In genomic region chr15:63480441-63480821, GRCh38 we compare ENCODE assay signal across 15 cellular contexts. TPM values are rescaled to one million over a fixed set of nuclear protein-coding genes. Genes with fewer than 3 reads are reported as not detected.
DNase-seq lines count a peak whose midpoint lies in the region; ATAC-seq and TF ChIP-seq lines count a peak whose summit lies in the region.
"Had no signal": no experiment of that assay in that cellular context is flagged by ENCODE, and none has a peak within 500 bp of the region (broad histone marks: within the 10 kb centered on the region; RNA-seq: fewer than 3 reads in every experiment).

No MANE protein-coding gene starts in this region.

- peak overlapping the region; percentile 45 for H3K27ac ChIP-seq in osteoblast (ENCODE audit: low read depth, low read length)
- H3K27ac ChIP-seq: cardiac muscle cell, pancreas, SJCRH30, upper lobe of right lung, WERI-Rb-1 had no signal

- peak overlapping the region; percentile 97 for H3K27ac Mint-ChIP-seq in activated CD4-positive, alpha-beta T cell treated with anti-CD3 and anti-CD28 coated beads, Interleukin-2, amount 10 ng/mL, durations not matched to agents 24 days and 14 days
- peak overlapping the region; percentile 93 to 100 (median 97) for H3K27ac Mint-ChIP-seq in IgD-negative memory B cell
- peak overlapping the region; percentile 99 for H3K27ac Mint-ChIP-seq in central memory CD8-positive, alpha-beta T cell (ENCODE audit: low read depth)

- H4K20me1 ChIP-seq in osteoblast (ENCODE audit: insufficient read depth, low read length), result no peaks in the 10 kb centered on the region

- H3K27me3 ChIP-seq in osteoblast (ENCODE audit: insufficient read depth, low read length), result no peaks in the 10 kb centered on the region
- H3K27me3 ChIP-seq: cardiac muscle cell, pancreas, SJCRH30, upper lobe of right lung had no signal

- intact Hi-C loops in activated CD4-positive, alpha-beta T cell treated with anti-CD3 and anti-CD28 coated beads, Interleukin-2, amount 10 ng/mL, durations not matched to agents 24 days and 14 days (cut with micrococcal nuclease), result loop anchor here (5.0 kb wide), 1 partner anchor 192 kb away; no protein-coding TSS in a partner anchor

- H3K4me3 ChIP-seq in osteoblast (ENCODE audit: insufficient read depth, low read length), result no peak overlapping the region
- H3K4me3 ChIP-seq: cardiac muscle cell, lower lobe of right lung, pancreas, SJCRH30, upper lobe of right lung had no signal

- peak overlapping the region; percentile 71 for H3K4me3 Mint-ChIP-seq in activated CD4-positive, alpha-beta T cell treated with anti-CD3 and anti-CD28 coated beads, Interleukin-2, amount 10 ng/mL, durations not matched to agents 24 days and 14 days
- peak overlapping the region in 3 of 4 donors; percentile 72 to 94 (median 92) for H3K4me3 Mint-ChIP-seq in IgD-negative memory B cell
- H3K4me3 Mint-ChIP-seq in central memory CD8-positive, alpha-beta T cell, result no peak overlapping the region

- no peaks in the 10 kb centered on the region for H3K27me3 Mint-ChIP-seq in activated CD4-positive, alpha-beta T cell treated with anti-CD3 and anti-CD28 coated beads, Interleukin-2, amount 10 ng/mL, durations not matched to agents 24 days and 14 days
- H3K27me3 Mint-ChIP-seq in IgD-negative memory B cell, result peaks cover 2% of the 10 kb centered on the region
- H3K27me3 Mint-ChIP-seq in central memory CD8-positive, alpha-beta T cell, result no peaks in the 10 kb centered on the region

- DNase-seq in activated CD4-positive, alpha-beta T cell treated with anti-CD3 and anti-CD28 coated beads, Interleukin-2, amount 10 ng/mL, durations not matched to agents 24 days and 14 days, result no peak
- no peak for DNase-seq in activated CD4-positive, alpha-beta T cell treated with anti-CD3 and anti-CD28 coated beads for 48 hours
- DNase-seq in central memory CD8-positive, alpha-beta T cell (ENCODE audit: low spot score in 2 of 2), result no peak
- DNase-seq in osteoblast (ENCODE audit: insufficient read length, low spot score, missing footprints) (no peak), NCI-H1048 (lab: John Stamatoyannopoulos, UW) (no peak), DMS79 (lab: John Stamatoyannopoulos, UW) (no peak)
- DNase-seq: DND-41, lower lobe of right lung, pancreas, SJCRH30, upper lobe of right lung, WERI-Rb-1 had no signal

- peak overlapping the region; percentile 70 for H3K4me2 ChIP-seq in osteoblast (ENCODE audit: insufficient read depth, low read length)

- H3K36me3 Mint-ChIP-seq in activated CD4-positive, alpha-beta T cell treated with anti-CD3 and anti-CD28 coated beads, Interleukin-2, amount 10 ng/mL, durations not matched to agents 24 days and 14 days (ENCODE audit: low read depth), result no peaks in the 10 kb centered on the region
- H3K36me3 Mint-ChIP-seq in IgD-negative memory B cell, result peaks cover 3% of the 10 kb centered on the region
- peaks cover 3% of the 10 kb centered on the region for H3K36me3 Mint-ChIP-seq in central memory CD8-positive, alpha-beta T cell (ENCODE audit: insufficient read depth)

- no peaks in the 10 kb centered on the region for H3K79me2 ChIP-seq in osteoblast (ENCODE audit: insufficient read depth, low read length)

- H3K4me1 Mint-ChIP-seq in activated CD4-positive, alpha-beta T cell treated with anti-CD3 and anti-CD28 coated beads, Interleukin-2, amount 10 ng/mL, durations not matched to agents 24 days and 14 days, result peaks cover 61% of the 10 kb centered on the region
- H3K4me1 Mint-ChIP-seq in IgD-negative memory B cell, result peaks cover 37 to 73% (median 63%) of the 10 kb centered on the region in 3 donors
- peaks cover 31% of the 10 kb centered on the region for H3K4me1 Mint-ChIP-seq in central memory CD8-positive, alpha-beta T cell

- peaks cover 47% of the 10 kb centered on the region for H3K4me1 ChIP-seq in osteoblast (ENCODE audit: insufficient read depth, low read length)
- H3K4me1 ChIP-seq: pancreas had no signal

- no peak for ATAC-seq in central memory CD8-positive, alpha-beta T cell (replicated peaks; ENCODE audit: extremely low read depth, poor library complexity, severe bottlenecking)
- ATAC-seq in GM18502 (IDR thresholded peaks at IDR 0.05; ENCODE audit: poor library complexity, unreplicated experiment), result no peak

- no peaks in the 10 kb centered on the region for H3K9me3 Mint-ChIP-seq in activated CD4-positive, alpha-beta T cell treated with anti-CD3 and anti-CD28 coated beads, Interleukin-2, amount 10 ng/mL, durations not matched to agents 24 days and 14 days
- no peaks in the 10 kb centered on the region for H3K9me3 Mint-ChIP-seq in IgD-negative memory B cell
- no peaks in the 10 kb centered on the region for H3K9me3 Mint-ChIP-seq in central memory CD8-positive, alpha-beta T cell

- no peak overlapping the region for H2AFZ ChIP-seq in osteoblast (ENCODE audit: low read length)

- no peak for TF ChIP-seq CTCF in osteoblast (IDR thresholded peaks at IDR 0.05; ENCODE audit: extremely low read depth, low read depth, low read length)

- no peaks in the 10 kb centered on the region for H3K9me3 ChIP-seq in osteoblast (ENCODE audit: low read depth, low read length)
- H3K9me3 ChIP-seq: lower lobe of right lung, pancreas, SJCRH30, upper lobe of right lung had no signal

- no peaks in the 10 kb centered on the region for H3K36me3 ChIP-seq in osteoblast (ENCODE audit: insufficient read depth, low read length)
- H3K36me3 ChIP-seq: cardiac muscle cell, lower lobe of right lung, pancreas, SJCRH30, upper lobe of right lung, WERI-Rb-1 had no signal

RNA-seq across cellular contexts. Expression of gene USP3, which starts 24.0 kb away (rescaled TPM):
- 46.7 and 49.2 TPM in 2 replicates for total RNA-seq in activated CD4-positive, alpha-beta T cell treated with anti-CD3 and anti-CD28 coated beads, Interleukin-2, amount 10 ng/mL, durations not matched to agents 24 days and 14 days
- polyA plus RNA-seq in IgD-negative memory B cell, result 42.7 TPM
- 60.1 and 60.7 TPM in 2 replicates for total RNA-seq in osteoblast
